Comparison of ENCODE assay signal across 16 cellular contexts in genomic region chr1:48675251-48675650, GRCh38.
DNase-seq lines count a peak whose midpoint lies in the region; ATAC-seq, FAIRE-seq and TF ChIP-seq lines count a peak whose summit lies in the region.
"Had no signal": no experiment of that assay in that cellular context is flagged by ENCODE, and none has a peak within 500 bp of the region (broad histone marks: within the 10 kb centered on the region; RNA-seq: fewer than 3 reads in every experiment).

No MANE protein-coding gene starts in this region.

- no peak for ATAC-seq in aorta (ENCODE audit: low FRiP score)
- ATAC-seq: Right ventricle myocardium inferior had no signal

- no peak overlapping the region for H3K27ac ChIP-seq in astrocyte (ENCODE audit: low read depth, low read length)
- no peak overlapping the region for H3K27ac ChIP-seq in aorta (ENCODE audit: low read depth in 1 of 2, low read length in 2 of 2)
- H3K27ac ChIP-seq: SK-N-MC had no signal

- H3K9me3 Mint-ChIP-seq in astrocyte (ENCODE audit: unreplicated experiment) = no peaks in the 10 kb centered on the region
- H3K9me3 Mint-ChIP-seq: CD4-positive, alpha-beta memory T cell had no signal

- H3K9ac ChIP-seq in astrocyte (ENCODE audit: low read length) = peak overlapping the region; percentile 57

- H3K4me3 Mint-ChIP-seq in astrocyte (ENCODE audit: unreplicated experiment) = no peak overlapping the region
- H3K4me3 Mint-ChIP-seq: B cell; CD4-positive, alpha-beta memory T cell had no signal

- H3K4me2 ChIP-seq in astrocyte (ENCODE audit: low read length) = peak overlapping the region; percentile 81

- H3K9me3 ChIP-seq in astrocyte (ENCODE audit: insufficient read depth, low read depth, low read length) (no peaks in the 10 kb centered on the region), aorta (ENCODE audit: control insufficient read depth, low read length) (no peaks in the 10 kb centered on the region)

- no peaks in the 10 kb centered on the region for H3K36me3 ChIP-seq in astrocyte (ENCODE audit: insufficient read depth, low read length)
- no peaks in the 10 kb centered on the region for H3K36me3 ChIP-seq in aorta (ENCODE audit: control insufficient read depth in 1 of 2, insufficient read depth in 2 of 2, low read length in 1 of 2)

- H3K4me1 ChIP-seq in astrocyte (ENCODE audit: insufficient read depth, low read length) (peaks cover 16% of the 10 kb centered on the region), aorta (ENCODE audit: control insufficient read depth in 1 of 2, insufficient read depth in 2 of 2, low read length in 2 of 2) (peaks cover 0 to 2% of the 10 kb centered on the region in 2 donors)

- peaks cover 12% of the 10 kb centered on the region for H3K4me1 Mint-ChIP-seq in astrocyte (ENCODE audit: low read depth, unreplicated experiment)

- no peaks in the 10 kb centered on the region for H3K36me3 Mint-ChIP-seq in astrocyte (ENCODE audit: low read depth, unreplicated experiment)
- H3K36me3 Mint-ChIP-seq: CD4-positive, alpha-beta memory T cell had no signal

- DNase-seq in D721Med (ENCODE audit: insufficient read length, low spot score) (no peak), NCI-H69 (lab: John Stamatoyannopoulos, UW) (peak; percentile 39), astrocyte (ENCODE audit: low read depth) (peak; percentile 39), kidney tubule cell (ENCODE audit: low spot score) (peak; percentile 34), globus pallidus (ENCODE audit: low spot score) (no peak), aorta (no peak), NCI-H146 (lab: John Stamatoyannopoulos, UW) (no peak)
- DNase-seq: CD4-positive, alpha-beta memory T cell; DMS 273 treated with DMSO at 0.1 percent for 48 hours; GOT3; NCI-H1694 treated with DMSO at 0.1 percent for 48 hours; NCI-H2171 treated with DMSO at 0.1 percent for 48 hours had no signal

- H2AFZ ChIP-seq in astrocyte (ENCODE audit: low read depth, low read length) = no peak overlapping the region

- TF ChIP-seq CTCF in D721Med (IDR thresholded peaks at IDR 0.05; ENCODE audit: insufficient read depth, missing control alignments) = no peak
- no peak for TF ChIP-seq CTCF in astrocyte (IDR thresholded peaks at IDR 0.05; ENCODE audit: insufficient read depth, low read depth, low read length)

- H3K4me3 ChIP-seq in astrocyte (ENCODE audit: insufficient read depth, low read depth, low read length) = peak overlapping the region; percentile 26
- no peak overlapping the region for H3K4me3 ChIP-seq in aorta (ENCODE audit: low read length in 2 of 2)
- H3K4me3 ChIP-seq: SK-N-MC had no signal

- no peaks in the 10 kb centered on the region for H3K79me2 ChIP-seq in astrocyte (ENCODE audit: insufficient read depth, low read length)

- FAIRE-seq in D721Med (lab: Jason Lieb, UNC) = peak; percentile 29
- FAIRE-seq in astrocyte (lab: Jason Lieb, UNC) = no peak
- FAIRE-seq: HTR-8/SVneo had no signal

- intact Hi-C loops in aorta (cut with DNase I) = loop anchor here in 1 of 2 donors (5.0 kb wide), 1 partner anchor 142 kb away; no protein-coding TSS in a partner anchor

- H3K27me3 Mint-ChIP-seq in astrocyte (ENCODE audit: low read depth, unreplicated experiment) = peaks cover 3% of the 10 kb centered on the region

- H3K27me3 ChIP-seq in astrocyte (ENCODE audit: insufficient read depth, low read length) (peaks cover 2% of the 10 kb centered on the region), aorta (ENCODE audit: control insufficient read depth in 1 of 2, insufficient read depth in 2 of 2, low read length in 1 of 2) (no peaks in the 10 kb centered on the region)

- 66 to 75% methylated on average over 3 of the region's 3 CpGs for WGBS in aorta, 2 donors

- H3K27ac Mint-ChIP-seq in astrocyte (ENCODE audit: unreplicated experiment) = no peak overlapping the region
- H3K27ac Mint-ChIP-seq: B cell; CD4-positive, alpha-beta memory T cell had no signal

- no peaks in the 10 kb centered on the region for H4K20me1 ChIP-seq in astrocyte (ENCODE audit: insufficient read depth, low read length)

Comparison
In these comparisons a context has a peak if more than half of its experiments do, and no peak if none do; other contexts are left out.
1. DNase-seq: peak in NCI-H69 (single experiment), astrocyte (single experiment) and kidney tubule cell (single experiment); none in D721Med (single experiment), globus pallidus (single experiment), aorta (0 of 2) and NCI-H146 (single experiment).